In the genomic region with DNA sequence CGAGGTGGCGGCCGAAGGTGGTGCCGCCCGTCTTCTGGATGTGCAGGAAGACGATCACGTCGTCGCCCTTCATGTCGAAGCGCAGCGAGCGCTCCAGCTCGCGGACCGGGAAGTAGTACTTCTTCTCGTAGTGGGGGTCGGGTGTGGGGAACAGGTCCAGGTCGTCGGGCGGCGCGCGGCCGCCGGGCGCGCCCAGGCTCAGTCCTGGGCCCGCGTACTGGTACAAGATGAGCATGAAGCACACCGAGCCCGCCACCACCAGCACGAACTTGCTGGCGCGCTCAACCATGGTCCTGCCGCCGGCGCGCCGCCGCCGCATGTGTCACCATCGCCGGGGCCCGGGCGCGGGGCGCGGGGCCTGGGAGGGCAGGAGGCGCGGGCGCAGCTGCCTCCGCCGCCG, we compare ENCODE assay signal across 8 cellular contexts. TPM values are rescaled to one million over a fixed set of nuclear protein-coding genes. Genes with fewer than 3 reads are reported as not detected.
A peak's percentile ranks its signal among the peaks of the same experiment; 100 is the strongest.
DNase-seq lines count a peak whose midpoint lies in the region; ATAC-seq and TF ChIP-seq lines count a peak whose summit lies in the region.
"Not testable (repeated sequence)": the region's sequence is repeated elsewhere in the genome, so short reads cannot be mapped to it uniquely, and the experiment has no call there.

No MANE protein-coding gene starts in this region.

- H3K4me1 Mint-ChIP-seq in mesothelial cell of epicardium: peaks cover 57% of the 10 kb centered on the region
- H3K4me1 Mint-ChIP-seq in stimulated activated naive CD8-positive, alpha-beta T cell treated with anti-CD3 and anti-CD28 coated beads, Interleukin-15, amount 100 ng/mL, for 72 hours: peaks cover 57% of the 10 kb centered on the region

- H3K27ac Mint-ChIP-seq in mesothelial cell of epicardium; stimulated activated naive CD8-positive, alpha-beta T cell treated with anti-CD3 and anti-CD28 coated beads, Interleukin-15, amount 100 ng/mL, for 72 hours: not testable (repeated sequence)

- H3K36me3 Mint-ChIP-seq in mesothelial cell of epicardium: not testable (repeated sequence)

- not testable (repeated sequence) for H4K20me1 ChIP-seq in fibroblast of lung (ENCODE audit: control insufficient read depth, extremely low read depth, insufficient read depth, low read length)

- H3K27me3 ChIP-seq in fibroblast of lung (ENCODE audit: control insufficient read depth, insufficient read depth, low read length): not testable (repeated sequence)

- H3K4me1 ChIP-seq in fibroblast of lung (ENCODE audit: control insufficient read depth, extremely low read depth, insufficient read depth, low read length): peaks cover 12% of the 10 kb centered on the region

- H3K9me3 ChIP-seq in fibroblast of lung (ENCODE audit: control insufficient read depth, insufficient read depth, low read depth, low read length): not testable (repeated sequence)

- H3K4me3 ChIP-seq in fibroblast of lung (replicated peaks in 1 of 4; ENCODE audit: control extremely low read depth in 1 of 4, insufficient read depth in 1 of 4, low read depth in 3 of 4, low read length in 4 of 4): peak overlapping the region in 3 of 4 experiments; percentile 29 to 85 (median 31)

- peak overlapping the region; percentile 42 for H3K9ac ChIP-seq in fibroblast of lung (ENCODE audit: insufficient read depth, low read length)

- H3K79me2 ChIP-seq in fibroblast of lung (ENCODE audit: control insufficient read depth, insufficient read depth, low read length): peaks cover 43% of the 10 kb centered on the region

- TF ChIP-seq CTCF in fibroblast of lung (conservative IDR thresholded peaks at IDR 0.05 in 1 of 2, IDR thresholded peaks at IDR 0.05 in 1 of 2; ENCODE audit: low read depth in 1 of 2, low read length in 2 of 2); mesothelial cell of epicardium (IDR thresholded peaks at IDR 0.05; ENCODE audit: unreplicated experiment): not testable (repeated sequence)

- H2AFZ ChIP-seq in fibroblast of lung (ENCODE audit: low read length): not testable (repeated sequence)

- ATAC-seq in GM21825 (IDR thresholded peaks at IDR 0.05; ENCODE audit: unreplicated experiment): peak; percentile 6
- peak; percentile 6 for ATAC-seq in HG03457 (IDR thresholded peaks at IDR 0.05; ENCODE audit: unreplicated experiment)
- peak; percentile 16 for ATAC-seq in stimulated activated naive CD8-positive, alpha-beta T cell treated with anti-CD3 and anti-CD28 coated beads, Interleukin-15, amount 100 ng/mL, for 72 hours

- H3K27me3 Mint-ChIP-seq in mesothelial cell of epicardium (ENCODE audit: low read depth): not testable (repeated sequence)
- H3K27me3 Mint-ChIP-seq in stimulated activated naive CD8-positive, alpha-beta T cell treated with anti-CD3 and anti-CD28 coated beads, Interleukin-15, amount 100 ng/mL, for 72 hours: peaks cover 16% of the 10 kb centered on the region

- not testable (repeated sequence) for H3K9me3 Mint-ChIP-seq in mesothelial cell of epicardium; stimulated activated naive CD8-positive, alpha-beta T cell treated with anti-CD3 and anti-CD28 coated beads, Interleukin-15, amount 100 ng/mL, for 72 hours

- peaks cover 11% of the 10 kb centered on the region for H3K36me3 ChIP-seq in fibroblast of lung (ENCODE audit: control insufficient read depth, insufficient read depth, low read length)

- peak; percentile 15 for DNase-seq in ELF-1 (ENCODE audit: low read depth, low spot score)
- DNase-seq in RPMI8226: peak; percentile 35
- peak; percentile 44 for DNase-seq in activated naive CD4-positive, alpha-beta T cell treated with anti-CD3 and anti-CD28 coated beads, Interleukin-2, amount 50 U/mL, for 16 hours
- DNase-seq in fibroblast of lung (ENCODE audit: low read depth in 2 of 2): not testable (repeated sequence)
- peak in 1 of 2 experiments; percentile 37 for DNase-seq in mesothelial cell of epicardium (ENCODE audit: low spot score in 2 of 2, unreplicated experiment in 2 of 2)
- peak in 1 of 2 donors; percentile 50 for DNase-seq in stimulated activated naive CD8-positive, alpha-beta T cell treated with anti-CD3 and anti-CD28 coated beads, Interleukin-15, amount 100 ng/mL, for 72 hours

- not testable (repeated sequence) for H3K27ac ChIP-seq in fibroblast of lung (ENCODE audit: insufficient read depth, low read length)

- peak overlapping the region; percentile 24 for H3K4me3 Mint-ChIP-seq in mesothelial cell of epicardium
- H3K4me3 Mint-ChIP-seq in stimulated activated naive CD8-positive, alpha-beta T cell treated with anti-CD3 and anti-CD28 coated beads, Interleukin-15, amount 100 ng/mL, for 72 hours: peak overlapping the region; percentile 26 to 78

- H3K4me2 ChIP-seq in fibroblast of lung (ENCODE audit: extremely low read depth, insufficient read depth, low read length): not testable (repeated sequence)

RNA-seq across cellular contexts. Expression of gene HS6ST1, which starts 0.4 kb away (rescaled TPM):
- total RNA-seq in fibroblast of lung (26.7 and 59.9 TPM in 2 replicates), mesothelial cell of epicardium (139 to 141 TPM (median 141 TPM) in 3 replicates)
- polyA plus RNA-seq in fibroblast of lung: 16.1 and 16.6 TPM in 2 replicates
- 37.2 and 37.3 TPM in 2 replicates for polyA plus RNA-seq in fibroblast of lung (2012)
- polyA minus RNA-seq in fibroblast of lung (ENCODE audit: low replicate concordance): 31.5 and 35.7 TPM in 2 replicates
